ENCODE assay signal across 1 cellular context in the genomic region with DNA sequence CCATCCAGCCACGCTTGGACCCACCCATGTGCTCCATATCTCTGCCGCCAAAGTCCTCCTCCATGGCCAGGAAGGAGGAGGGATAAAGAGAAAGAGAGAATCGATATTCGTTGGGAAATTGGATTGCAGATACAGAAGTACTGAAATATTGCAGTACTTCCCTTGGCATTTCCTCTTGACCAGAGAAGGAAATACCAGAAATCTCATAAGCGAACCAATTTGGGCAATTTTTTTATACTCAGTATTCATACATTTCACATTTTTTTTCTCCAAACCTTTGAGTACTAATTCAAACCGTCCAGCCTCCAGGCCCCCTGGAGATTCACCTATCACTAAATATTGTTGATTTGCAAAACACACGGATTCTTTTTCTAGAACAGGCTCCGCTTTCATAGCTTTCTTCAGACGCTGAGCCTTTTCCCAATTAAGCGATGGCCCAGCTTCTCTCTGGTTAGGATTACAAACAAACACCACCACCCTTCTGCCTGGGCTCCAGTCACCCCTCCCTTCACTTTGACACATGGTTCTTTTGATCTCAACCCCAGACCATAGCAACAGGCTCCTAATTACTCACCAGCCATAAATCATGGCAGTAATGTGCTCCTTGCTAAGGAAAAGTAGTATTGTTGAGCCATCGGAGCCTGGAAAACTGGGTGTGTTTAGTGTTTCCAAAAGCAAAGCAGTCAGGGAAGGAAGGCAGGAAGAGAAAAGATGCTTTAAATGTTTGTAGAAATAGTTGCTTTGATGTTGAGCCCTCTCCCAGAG.
TF ChIP-seq lines count a peak whose summit lies in the region.

No MANE protein-coding gene starts in this region.

TF ChIP-seq in HEK293, 187 proteins besides CTCF, POLR2A, EP300 and RAD21 (continued from another document):
- TF ChIP-seq ZNF518A (tag by site-specific recombination; conservative IDR thresholded peaks at IDR 0.05; ENCODE audit: low read depth) (no peak), OSR2 (tag by site-specific recombination; IDR thresholded peaks at IDR 0.05) (peak; percentile 65; the same call in 1 of the 2 replicates), ZBTB1 (tag by site-specific recombination; IDR thresholded peaks at IDR 0.05) (no peak), KLF17 (tag by site-specific recombination; IDR thresholded peaks at IDR 0.05) (peak; percentile 87)
